In the genomic region with DNA sequence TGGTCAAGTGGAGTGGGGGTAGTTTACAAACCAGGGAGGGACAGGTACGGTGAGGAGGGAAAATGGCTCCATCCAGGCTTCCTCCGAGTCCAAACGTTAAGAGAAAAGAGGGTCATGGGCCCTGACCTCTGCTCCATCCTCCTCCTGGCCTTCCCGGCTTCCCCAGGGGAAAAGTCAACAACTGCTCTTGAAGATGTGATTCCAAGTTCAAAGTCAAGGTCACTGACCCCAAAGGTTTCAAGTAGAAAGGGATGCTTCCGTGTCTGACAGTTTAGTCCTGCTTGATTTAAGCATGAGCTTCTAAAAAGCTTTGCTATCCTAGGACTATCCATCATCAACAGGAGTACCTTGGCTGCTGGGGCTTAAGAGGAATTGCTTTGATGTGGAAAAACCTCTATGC, we compare ENCODE assay signal across 14 cellular contexts. TPM values are rescaled to one million over a fixed set of nuclear protein-coding genes. Genes with fewer than 3 reads are reported as not detected.
DNase-seq lines count a peak whose midpoint lies in the region; ATAC-seq and TF ChIP-seq lines count a peak whose summit lies in the region.
"Had no signal": no experiment of that assay in that cellular context is flagged by ENCODE, and none has a peak within 500 bp of the region (broad histone marks: within the 10 kb centered on the region; RNA-seq: fewer than 3 reads in every experiment).

No MANE protein-coding gene starts in this region.

- CTCF ChIA-PET in activated CD4-positive, alpha-beta memory T cell treated with anti-CD3 and anti-CD28 coated beads for 36 hours (lab: Charles Lee), result interaction anchor here (1.3 to 2.7 kb wide), 4 partner anchors 9 to 28 kb away, joined by 3 to 12 read pairs (median 5); no protein-coding TSS in a partner anchor

- H3K9me3 ChIP-seq in esophagus squamous epithelium, result no peaks in the 10 kb centered on the region
- no peaks in the 10 kb centered on the region for H3K9me3 ChIP-seq in stomach smooth muscle (ENCODE audit: control insufficient read depth in 2 of 2, low read length in 2 of 2)
- H3K9me3 ChIP-seq: gastroesophageal sphincter had no signal

- H3K4me1 ChIP-seq in esophagus squamous epithelium (peaks cover 29 to 89% (median 58%) of the 10 kb centered on the region in 3 donors), stomach smooth muscle (ENCODE audit: control insufficient read depth, insufficient read depth, low read length) (peaks cover 35% of the 10 kb centered on the region), foreskin keratinocyte (peaks cover 9% of the 10 kb centered on the region)

- H3K36me3 Mint-ChIP-seq in activated naive CD4-positive, alpha-beta T cell treated with anti-CD3 and anti-CD28 coated beads, Interleukin-2, amount 50 U/mL, for 24 hours, result peaks cover 4% of the 10 kb centered on the region
- peaks cover 10% of the 10 kb centered on the region for H3K36me3 Mint-ChIP-seq in activated CD4-positive, alpha-beta memory T cell treated with anti-CD3 and anti-CD28 coated beads for 36 hours
- H3K36me3 Mint-ChIP-seq: type B pancreatic cell had no signal

- peak overlapping the region; percentile 61 to 79 (median 68) for H3K27ac ChIP-seq in esophagus squamous epithelium
- peak overlapping the region; percentile 90 for H3K27ac ChIP-seq in stomach smooth muscle (ENCODE audit: low read length)
- H3K27ac ChIP-seq in foreskin keratinocyte, result no peak overlapping the region
- H3K27ac ChIP-seq: GM23248 had no signal

- POLR2A ChIA-PET in activated CD4-positive, alpha-beta memory T cell treated with anti-CD3 and anti-CD28 coated beads for 36 hours (lab: Charles Lee), result interaction anchor here (1.7 to 2.4 kb wide), 2 partner anchors 12 to 27 kb away, joined by 6 to 9 read pairs; no protein-coding TSS in a partner anchor

- intact Hi-C loops in activated CD4-positive, alpha-beta memory T cell treated with anti-CD3 and anti-CD28 coated beads for 36 hours (cut with micrococcal nuclease), result loop anchor here (2.0 kb wide), 1 partner anchor 16 kb away; no protein-coding TSS in a partner anchor
- intact Hi-C loops in esophagus squamous epithelium (cut with DNase I), result no loop called here

- no peak for ATAC-seq in foreskin keratinocyte
- ATAC-seq: gastroesophageal sphincter had no signal

- peak overlapping the region in 1 of 2 donors; percentile 54 for H3K9ac ChIP-seq in stomach smooth muscle (ENCODE audit: low read length in 2 of 2)
- H3K9ac ChIP-seq: GM23248 had no signal

- DNase-seq in activated naive CD4-positive, alpha-beta T cell (lab: John Stamatoyannopoulos, UW), result no peak
- DNase-seq in activated CD4-positive, alpha-beta memory T cell treated with anti-CD3 and anti-CD28 coated beads for 36 hours, result no peak
- DNase-seq in esophagus squamous epithelium (lab: John Stamatoyannopoulos, UW) (no peak), SKM-1 (lab: John Stamatoyannopoulos, UW; ENCODE audit: unreplicated experiment) (no peak), foreskin keratinocyte (no peak)
- DNase-seq in central memory CD4-positive, alpha-beta T cell, result no peak
- DNase-seq: GM23248, right cardiac atrium had no signal

- H3K27me3 ChIP-seq in esophagus squamous epithelium (no peaks in the 10 kb centered on the region), stomach smooth muscle (ENCODE audit: control insufficient read depth in 1 of 2, insufficient read depth in 2 of 2, low read length in 2 of 2) (no peaks in the 10 kb centered on the region), foreskin keratinocyte (no peaks in the 10 kb centered on the region)
- H3K27me3 ChIP-seq: gastroesophageal sphincter had no signal

- no peaks in the 10 kb centered on the region for H3K9me3 Mint-ChIP-seq in activated naive CD4-positive, alpha-beta T cell treated with anti-CD3 and anti-CD28 coated beads, Interleukin-2, amount 50 U/mL, for 24 hours
- H3K9me3 Mint-ChIP-seq in activated CD4-positive, alpha-beta memory T cell treated with anti-CD3 and anti-CD28 coated beads for 36 hours, result no peaks in the 10 kb centered on the region
- H3K9me3 Mint-ChIP-seq: T-helper 1 cell treated with Interleukin-12 subunit alpha and Interleukin-12 subunit beta and Interleukin-4 antibody, amounts not matched to agents 30 μg/mL and 1 μg/mL, for 36 hours; type B pancreatic cell had no signal

- peak overlapping the region; percentile 77 for H3K27ac Mint-ChIP-seq in activated naive CD4-positive, alpha-beta T cell treated with anti-CD3 and anti-CD28 coated beads, Interleukin-2, amount 50 U/mL, for 24 hours
- H3K27ac Mint-ChIP-seq in activated CD4-positive, alpha-beta memory T cell treated with anti-CD3 and anti-CD28 coated beads for 36 hours, result peak overlapping the region; percentile 83

- no peak for TF ChIP-seq POLR2A in esophagus squamous epithelium (IDR thresholded peaks at IDR 0.05)

- no peak overlapping the region for H3K4me3 Mint-ChIP-seq in activated naive CD4-positive, alpha-beta T cell treated with anti-CD3 and anti-CD28 coated beads, Interleukin-2, amount 50 U/mL, for 24 hours
- no peak overlapping the region for H3K4me3 Mint-ChIP-seq in activated CD4-positive, alpha-beta memory T cell treated with anti-CD3 and anti-CD28 coated beads for 36 hours
- H3K4me3 Mint-ChIP-seq: type B pancreatic cell had no signal

- TF ChIP-seq CTCF in esophagus squamous epithelium (IDR thresholded peaks at IDR 0.05), result no peak
- TF ChIP-seq CTCF in foreskin keratinocyte (conservative IDR thresholded peaks at IDR 0.05), result no peak

- no peaks in the 10 kb centered on the region for H3K36me3 ChIP-seq in esophagus squamous epithelium
- no peaks in the 10 kb centered on the region for H3K36me3 ChIP-seq in stomach smooth muscle (ENCODE audit: control insufficient read depth in 2 of 2, insufficient read depth in 2 of 2, low read length in 2 of 2)
- H3K36me3 ChIP-seq: gastroesophageal sphincter had no signal

- H3K4me3 ChIP-seq in esophagus squamous epithelium, result no peak overlapping the region
- peak overlapping the region in 1 of 2 donors; percentile 35 for H3K4me3 ChIP-seq in stomach smooth muscle (ENCODE audit: low read length in 2 of 2)
- H3K4me3 ChIP-seq: gastroesophageal sphincter, GM23248, lung had no signal

- WGBS in esophagus squamous epithelium, 2 donors, result 86% methylated on average over 5 of the region's 5 CpGs

- H3K27me3 Mint-ChIP-seq in activated naive CD4-positive, alpha-beta T cell treated with anti-CD3 and anti-CD28 coated beads, Interleukin-2, amount 50 U/mL, for 24 hours, result no peaks in the 10 kb centered on the region
- H3K27me3 Mint-ChIP-seq in activated CD4-positive, alpha-beta memory T cell treated with anti-CD3 and anti-CD28 coated beads for 36 hours, result no peaks in the 10 kb centered on the region
- H3K27me3 Mint-ChIP-seq: type B pancreatic cell had no signal

- H3K4me1 Mint-ChIP-seq in activated naive CD4-positive, alpha-beta T cell treated with anti-CD3 and anti-CD28 coated beads, Interleukin-2, amount 50 U/mL, for 24 hours, result peaks cover 95% of the 10 kb centered on the region
- H3K4me1 Mint-ChIP-seq in activated CD4-positive, alpha-beta memory T cell treated with anti-CD3 and anti-CD28 coated beads for 36 hours (ENCODE audit: low read depth), result peaks cover 86% of the 10 kb centered on the region

RNA-seq across cellular contexts. Expression of a gene that starts 28.4 kb away (rescaled TPM):
- 10 to 100 TPM; 73.0 to 74.7 TPM for total RNA-seq in activated CD4-positive, alpha-beta memory T cell treated with anti-CD3 and anti-CD28 coated beads for 36 hours
- total RNA-seq in esophagus squamous epithelium, result 10 to 100 TPM; 23.2 to 31.5 (median 29.9) TPM
- 5.0 and 7.4 TPM in 2 replicates for total RNA-seq in foreskin keratinocyte
- polyA plus RNA-seq in foreskin keratinocyte, result 2.4 and 3.7 TPM in 2 replicates
- total RNA-seq: GM23248 had no signal
- polyA plus RNA-seq: GM23248 had no signal
